In genomic region chr15:89363133-89363532, GRCh38 we compare ENCODE assay signal across 22 cellular contexts. TPM values are rescaled to one million over a fixed set of nuclear protein-coding genes. Genes with fewer than 3 reads are reported as not detected.
A peak's percentile ranks its signal among the peaks of the same experiment; 100 is the strongest.
DNase-seq lines count a peak whose midpoint lies in the region; ATAC-seq and TF ChIP-seq lines count a peak whose summit lies in the region.
"Had no signal": no experiment of that assay in that cellular context is flagged by ENCODE, and none has a peak within 500 bp of the region (broad histone marks: within the 10 kb centered on the region; RNA-seq: fewer than 3 reads in every experiment).

No MANE protein-coding gene starts in this region.

- CTCF ChIA-PET in RWPE1 (lab: Yijun Ruan, JAX): interaction anchor here (1.2 kb wide), 1 partner anchor 15 kb away, joined by 3 read pairs; no protein-coding TSS in a partner anchor

- peaks cover 4% of the 10 kb centered on the region for H3K36me3 Mint-ChIP-seq in glutamatergic neuron (ENCODE audit: unreplicated experiment)
- H3K36me3 Mint-ChIP-seq: mesothelial cell of epicardium; stimulated activated memory B cell treated with anti-CD40 and anti-IgM and Interleukin-4, amounts not matched to agents 10 μg/mL and 1 μg/mL and 100 μg/mL, for 72 hours had no signal

- TF ChIP-seq CTCF in glutamatergic neuron (IDR thresholded peaks at IDR 0.05; ENCODE audit: partially characterized antibody, unreplicated experiment) (no peak), RWPE1 (conservative IDR thresholded peaks at IDR 0.05; ENCODE audit: low read depth) (no peak)

- peaks cover 100% of the 10 kb centered on the region for H3K27me3 ChIP-seq in NT2/D1 (ENCODE audit: insufficient read depth, insufficient read length)

- peaks cover 21% of the 10 kb centered on the region for H3K4me1 Mint-ChIP-seq in glutamatergic neuron (ENCODE audit: low read depth, unreplicated experiment)

- H3K9me3 Mint-ChIP-seq in glutamatergic neuron (ENCODE audit: unreplicated experiment): peaks cover 21% of the 10 kb centered on the region
- H3K9me3 Mint-ChIP-seq: mesothelial cell of epicardium; stimulated activated memory B cell treated with anti-CD40 and anti-IgM and Interleukin-4, amounts not matched to agents 10 μg/mL and 1 μg/mL and 100 μg/mL, for 72 hours had no signal

- peaks cover 39% of the 10 kb centered on the region for H3K27me3 Mint-ChIP-seq in glutamatergic neuron (ENCODE audit: unreplicated experiment)

- H3K27ac ChIP-seq in RWPE1: no peak overlapping the region
- H3K27ac ChIP-seq: esophagus squamous epithelium, HL-60 had no signal

- in situ Hi-C loops in G401 (cut with HindIII; ENCODE audit: low sequenced_read_pairs): loop anchor here (5.0 kb wide), 1 partner anchor 74 kb away; no protein-coding TSS in a partner anchor

- peak overlapping the region; percentile 75 for H3K4me3 Mint-ChIP-seq in glutamatergic neuron (ENCODE audit: unreplicated experiment)
- H3K4me3 Mint-ChIP-seq: mesothelial cell of epicardium; stimulated activated memory B cell treated with anti-CD40 and anti-IgM and Interleukin-4, amounts not matched to agents 10 μg/mL and 1 μg/mL and 100 μg/mL, for 72 hours had no signal

- H3K27ac Mint-ChIP-seq in glutamatergic neuron (ENCODE audit: unreplicated experiment): no peak overlapping the region
- H3K27ac Mint-ChIP-seq: H9; mesothelial cell of epicardium; stimulated activated memory B cell treated with anti-CD40 and anti-IgM and Interleukin-4, amounts not matched to agents 10 μg/mL and 1 μg/mL and 100 μg/mL, for 72 hours had no signal

- peak overlapping the region; percentile 19 for H3K4me3 ChIP-seq in NT2/D1 (ENCODE audit: insufficient read length, low read depth)

- H3K9me3 ChIP-seq in NT2/D1 (ENCODE audit: insufficient read depth, low read length): peaks cover 6% of the 10 kb centered on the region; the same call in 1 of the 2 replicates
- H3K9me3 ChIP-seq: esophagus squamous epithelium had no signal

- POLR2A ChIA-PET in RWPE1 (lab: Yijun Ruan, JAX; ENCODE audit: low non-redundant PET): interaction anchor here (0.7 kb wide), 1 partner anchor 46 kb away, joined by 3 read pairs; no protein-coding TSS in a partner anchor

- H3K9ac ChIP-seq in NT2/D1 (ENCODE audit: insufficient read length, low read depth): no peak overlapping the region

- H3K36me3 ChIP-seq in NT2/D1 (ENCODE audit: insufficient read depth, insufficient read length, low read length): no peaks in the 10 kb centered on the region
- H3K36me3 ChIP-seq: esophagus squamous epithelium had no signal

- peaks cover 20% of the 10 kb centered on the region for H3K4me1 ChIP-seq in NT2/D1 (ENCODE audit: insufficient read depth, insufficient read length)

- no peak for ATAC-seq in HG02870 (IDR thresholded peaks at IDR 0.05; ENCODE audit: unreplicated experiment)
- ATAC-seq: left colon; right cardiac atrium; stimulated activated memory B cell treated with anti-CD40 and anti-IgM and Interleukin-4, amounts not matched to agents 10 μg/mL and 1 μg/mL and 100 μg/mL, for 72 hours had no signal

- peak; percentile 57 to 59 for DNase-seq in AML-193 (lab: John Stamatoyannopoulos, UW)
- DNase-seq in G401 (ENCODE audit: low spot score): peak; percentile 25
- DNase-seq in NT2/D1 (ENCODE audit: low read depth, low spot score): no peak
- DNase-seq in glutamatergic neuron: no peak
- DNase-seq in LoVo (ENCODE audit: low spot score): no peak
- no peak for DNase-seq in DMS153 treated with DMSO at 0.1 percent for 48 hours (lab: John Stamatoyannopoulos, UW; ENCODE audit: unreplicated experiment)
- no peak for DNase-seq in RWPE1 (ENCODE audit: low spot score)
- DNase-seq: activated CD4-positive, alpha-beta T cell treated with anti-CD3 and anti-CD28 coated beads, Interleukin-2, amount 50 U/mL, for 48 hours; aorta; Calu3; effector CD8-positive, alpha-beta T cell; esophagus squamous epithelium; H9; left colon; MM.1S; NCI-H187 treated with DMSO at 0.1 percent for 48 hours; right cardiac atrium; stimulated activated CD4-positive, alpha-beta T cell treated with anti-CD3 and anti-CD28 coated beads, Interleukin-15, amount 100 ng/mL, for 24 hours had no signal

RNA-seq across cellular contexts. Expression of gene POLG, which starts 28.5 kb away (rescaled TPM):
- 93.8 and 95.5 TPM in 2 replicates for total RNA-seq in G401 (2014; rRNA removed; shearing (Covaris generic))
- total RNA-seq in glutamatergic neuron (ENCODE audit: unreplicated experiment): 55.4 TPM

Comparison
In these comparisons a context has a peak if more than half of its experiments do, and no peak if none do; other contexts are left out.
1. DNase-seq: peak in AML-193 (2 of 2) and G401 (single experiment); none in NT2/D1 (single experiment), glutamatergic neuron (single experiment), LoVo (single experiment), DMS153 treated with DMSO at 0.1 percent for 48 hours (single experiment) and RWPE1 (single experiment).